In the genomic region with DNA sequence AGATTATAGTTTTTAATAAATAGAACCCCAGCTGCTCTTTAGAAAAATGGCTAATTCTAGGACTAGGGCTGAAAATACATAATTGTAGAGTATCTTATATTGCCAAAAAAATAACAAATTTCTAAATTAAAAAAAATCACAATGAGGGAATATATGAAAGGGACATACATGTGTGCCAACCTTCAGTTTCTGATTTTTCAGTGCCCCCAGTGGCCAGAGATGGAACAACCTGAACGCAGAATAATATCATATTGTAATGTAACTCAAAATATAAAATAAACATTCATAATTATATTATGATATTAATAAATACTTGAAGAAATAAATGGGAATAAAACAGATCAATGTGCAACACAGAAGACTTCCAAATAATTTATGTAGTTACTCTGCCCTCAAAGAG, we compare ENCODE assay signal across 14 cellular contexts.
DNase-seq lines count a peak whose midpoint lies in the region; ATAC-seq, FAIRE-seq and TF ChIP-seq lines count a peak whose summit lies in the region.
"Had no signal": no experiment of that assay in that cellular context is flagged by ENCODE, and none has a peak within 500 bp of the region (broad histone marks: within the 10 kb centered on the region; RNA-seq: fewer than 3 reads in every experiment).

No MANE protein-coding gene starts in this region.

- no peaks in the 10 kb centered on the region for H3K27me3 ChIP-seq in K562 (ENCODE audit: control insufficient read depth in 2 of 2, insufficient read depth in 2 of 2, low read length in 2 of 2)
- H3K27me3 ChIP-seq in lung (ENCODE audit: control insufficient read depth, insufficient read depth) = no peaks in the 10 kb centered on the region
- H3K27me3 ChIP-seq: right atrium auricular region had no signal

- H3K4me2 ChIP-seq in K562 (ENCODE audit: insufficient read depth, low read length) = no peak overlapping the region

- no peaks in the 10 kb centered on the region for H3K79me2 ChIP-seq in K562 (ENCODE audit: control insufficient read depth, insufficient read depth, low read length)

- no peaks in the 10 kb centered on the region for H3K27me3 Mint-ChIP-seq in Calu3 (ENCODE audit: unreplicated experiment)
- H3K27me3 Mint-ChIP-seq: activated B cell treated with CpG ODN at 0.5 μM for 24 hours had no signal

- H4K20me1 ChIP-seq in K562 (replicated peaks; ENCODE audit: control insufficient read depth, insufficient read depth, low read length) = no peaks in the 10 kb centered on the region

- DNase-seq in Calu3 = peak; percentile 15
- peak in 3 of 4 experiments; percentile 6 to 22 (median 18) for DNase-seq in K562 (ENCODE audit: extremely low read depth in 1 of 4, low spot score in 3 of 4)
- no peak for DNase-seq in lung (ENCODE audit: low spot score)
- no peak for DNase-seq in SHP77 treated with DMSO at 0.1 percent for 48 hours (lab: John Stamatoyannopoulos, UW)
- no peak for DNase-seq in glomerular visceral epithelial cell (ENCODE audit: extremely low spot score)
- DNase-seq in NCI-H2171 (lab: John Stamatoyannopoulos, UW) = no peak
- DNase-seq: activated B cell treated with CpG ODN at 0.5 μM for 24 hours; activated naive CD4-positive, alpha-beta T cell treated with Interleukin-2 at 50 U/mL for 16 hours; EL; MM.1S had no signal

- CTCF ChIA-PET in Calu3 (lab: Charles Lee) (no interaction called here), K562 (lab: Yijun Ruan, JAX; ENCODE audit: low intra/inter-chr PET ratio) (no interaction called here)

- H3K27ac ChIP-seq in K562 (ENCODE audit: extremely low read depth, low read depth, low read length) (no peak overlapping the region), lung (ENCODE audit: low read depth in 1 of 2, low read length in 1 of 2) (no peak overlapping the region)
- H3K27ac ChIP-seq: right atrium auricular region had no signal

- no peaks in the 10 kb centered on the region for H3K4me1 ChIP-seq in K562 (replicated peaks in 1 of 2; ENCODE audit: control insufficient read depth in 2 of 2, insufficient read depth in 2 of 2, low read length in 2 of 2)
- no peaks in the 10 kb centered on the region for H3K4me1 ChIP-seq in lung (ENCODE audit: control insufficient read depth in 2 of 2, insufficient read depth in 2 of 2, low read length in 2 of 2)
- H3K4me1 ChIP-seq: right atrium auricular region had no signal

- ATAC-seq in HG03342 (IDR thresholded peaks at IDR 0.05; ENCODE audit: unreplicated experiment) (peak; percentile 85), K562 (no peak), lung (ENCODE audit: insufficient read depth, low FRiP score) (no peak), GM19351 (IDR thresholded peaks at IDR 0.05; ENCODE audit: unreplicated experiment) (no peak)
- ATAC-seq: left lobe of liver had no signal

- intact Hi-C loops in Calu3 (cut with micrococcal nuclease; ENCODE audit: unreplicated experiment) (loop anchor here (10.0 kb wide), 1 partner anchor 194 kb away; no protein-coding TSS in a partner anchor), K562 (cut with micrococcal nuclease) (no loop called here)

- peaks cover 7% of the 10 kb centered on the region for H3K9me3 Mint-ChIP-seq in Calu3 (ENCODE audit: low read depth, unreplicated experiment)

- no peak overlapping the region for H3K4me3 Mint-ChIP-seq in Calu3 (ENCODE audit: low read depth, unreplicated experiment)
- H3K4me3 Mint-ChIP-seq: activated B cell treated with CpG ODN at 0.5 μM for 24 hours had no signal

- H3K4me3 ChIP-seq in K562 (no peak overlapping the region), lung (no peak overlapping the region)
- H3K4me3 ChIP-seq: right atrium auricular region had no signal

- H3K9me1 ChIP-seq in K562 (ENCODE audit: control insufficient read depth, insufficient read depth, low read length) = no peaks in the 10 kb centered on the region

- H3K27ac Mint-ChIP-seq in Calu3 (ENCODE audit: unreplicated experiment) = no peak overlapping the region
- H3K27ac Mint-ChIP-seq: activated B cell treated with CpG ODN at 0.5 μM for 24 hours had no signal

- no peaks in the 10 kb centered on the region for H3K36me3 Mint-ChIP-seq in Calu3 (ENCODE audit: insufficient read depth, unreplicated experiment)

- no peak for FAIRE-seq in K562 (lab: Jason Lieb, UNC)

- H2AFZ ChIP-seq in K562 (ENCODE audit: low read depth, low read length) = no peak overlapping the region

- peak in 1 of 2 experiments; percentile 23; a peak in 1 of 4 replicates for TF ChIP-seq RAD21 in K562 (CRISPR knock-in tag; conservative IDR thresholded peaks at IDR 0.05 in 1 of 2, IDR thresholded peaks at IDR 0.05 in 1 of 2)

- POLR2A ChIA-PET in K562 (lab: Yijun Ruan, JAX) = no interaction called here

- no peak for TF ChIP-seq POLR2A in K562 (conservative IDR thresholded peaks at IDR 0.05)

- no TSS peak for BruUV-seq in Calu3 (replicated peaks; lab: Mats Ljungman, UMichigan)
- BruUV-seq in K562 (replicated peaks; lab: Mats Ljungman, UMichigan) = no TSS peak

- in situ Hi-C loops in K562 (cut with MboI) = no loop called here

- H3K36me3 ChIP-seq in K562 (ENCODE audit: control insufficient read depth, insufficient read depth, low read length) (no peaks in the 10 kb centered on the region), lung (ENCODE audit: control insufficient read depth in 2 of 2, insufficient read depth in 2 of 2, low read length in 2 of 2) (no peaks in the 10 kb centered on the region)
- H3K36me3 ChIP-seq: right atrium auricular region had no signal

- no peak for TF ChIP-seq EP300 in K562 (IDR thresholded peaks at IDR 0.05; ENCODE audit: low read length)

- H3K9me3 ChIP-seq in K562 (replicated peaks; ENCODE audit: control insufficient read depth, insufficient read depth, low read depth, low read length) = no peaks in the 10 kb centered on the region; the same call in 1 of the 2 replicates
- peaks cover 2 to 8% of the 10 kb centered on the region in 2 donors for H3K9me3 ChIP-seq in lung (ENCODE audit: control insufficient read depth in 2 of 2, insufficient read depth in 1 of 2, low read length in 1 of 2)
- H3K9me3 ChIP-seq: right atrium auricular region had no signal

- H3K4me1 Mint-ChIP-seq in Calu3 (ENCODE audit: low read depth, unreplicated experiment) = peaks cover 9% of the 10 kb centered on the region
- H3K4me1 Mint-ChIP-seq: activated B cell treated with CpG ODN at 0.5 μM for 24 hours had no signal

- 0% methylated on average over 1 of the region's 1 CpG for WGBS in K562 (ENCODE audit: insufficient coverage, low coverage, missing lambda C conversion rate)
- WGBS in lung, 2 donors = 62 to 72% methylated on average over 1 of the region's 1 CpG

- TF ChIP-seq CTCF in Calu3 (IDR thresholded peaks at IDR 0.05; ENCODE audit: unreplicated experiment) (peak; percentile 29), K562 (IDR thresholded peaks at IDR 0.05 in 2 of 3, conservative IDR thresholded peaks at IDR 0.05 in 1 of 3; ENCODE audit: insufficient read depth in 2 of 3, low read depth in 1 of 3, low read length in 3 of 3) (peak in 1 of 3 experiments; percentile 41; a peak in 3 of 6 replicates), lung (IDR thresholded peaks at IDR 0.05; ENCODE audit: control extremely low read depth, extremely low read depth) (peak; percentile 5)

- H3K9ac ChIP-seq in K562 (ENCODE audit: insufficient read depth in 1 of 2, low read depth in 2 of 2, low read length in 2 of 2) = no peak overlapping the region

TF ChIP-seq in K562, 482 proteins besides CTCF, POLR2A, EP300 and RAD21:
- no peak for TF ChIP-seq ATF7 (IDR thresholded peaks at IDR 0.05)
TF ChIP-seq in K562: peak in this region for 0.

Comparison
In these comparisons a context has a peak if more than half of its experiments do, and no peak if none do; other contexts are left out.
1. DNase-seq: peak in Calu3 (single experiment) and K562 (3 of 4); none in lung (single experiment), SHP77 treated with DMSO at 0.1 percent for 48 hours (single experiment), glomerular visceral epithelial cell (single experiment) and NCI-H2171 (single experiment).